Comparison of ENCODE assay signal across 10 cellular contexts in genomic region chr3:126971891-126972351, GRCh38.
DNase-seq lines count a peak whose midpoint lies in the region; ATAC-seq and TF ChIP-seq lines count a peak whose summit lies in the region.
"Had no signal": no experiment of that assay in that cellular context is flagged by ENCODE, and none has a peak within 500 bp of the region (broad histone marks: within the 10 kb centered on the region; RNA-seq: fewer than 3 reads in every experiment).

No MANE protein-coding gene starts in this region.

- H3K36me3 ChIP-seq in brain microvascular endothelial cell (replicated peaks) = no peaks in the 10 kb centered on the region

- H3K27me3 ChIP-seq in brain microvascular endothelial cell (replicated peaks) = no peaks in the 10 kb centered on the region

- no peak overlapping the region for H3K27ac ChIP-seq in brain microvascular endothelial cell

- H3K4me3 ChIP-seq in brain microvascular endothelial cell (ENCODE audit: low read depth, low read length) (no peak overlapping the region), skeletal muscle cell (ENCODE audit: low read depth, low read length) (no peak overlapping the region)

- no peak for TF ChIP-seq CTCF in brain microvascular endothelial cell (IDR thresholded peaks at IDR 0.05; ENCODE audit: low read depth, low read length, missing control alignments)

- ATAC-seq in GM19463 (IDR thresholded peaks at IDR 0.05; ENCODE audit: unreplicated experiment) = peak; percentile 48

- peak; percentile 33 for DNase-seq in brain microvascular endothelial cell
- peak; percentile 71 for DNase-seq in iris pigment epithelial cell (ENCODE audit: low read depth)
- DNase-seq in skeletal muscle cell (ENCODE audit: low read depth) = peak; percentile 88
- no peak for DNase-seq in activated CD8-positive, alpha-beta memory T cell treated with anti-CD3 and anti-CD28 coated beads, Interleukin-2, amount 50 U/mL, for 48 hours
- DNase-seq in NCI-H1436 (lab: John Stamatoyannopoulos, UW) = no peak
- no peak for DNase-seq in COLO668 (lab: John Stamatoyannopoulos, UW; ENCODE audit: unreplicated experiment)
- DNase-seq in SIG-M5 treated with dmso at 0.1 percent for 504 hours (lab: John Stamatoyannopoulos, UW; ENCODE audit: unreplicated experiment) = no peak
- DNase-seq: NCI-H2081 treated with DMSO at 0.1 percent for 48 hours; stimulated activated CD4-positive, alpha-beta T cell treated with anti-CD3 and anti-CD28 coated beads, Interleukin-1b, Interleukin-23, amount 100 ng/mL, for 48 hours had no signal

- in situ Hi-C loops in brain microvascular endothelial cell (cut with HindIII; ENCODE audit: low pct_ligation_motif_present, low sequenced_read_pairs) = no loop called here

Comparison
In these comparisons a context has a peak if more than half of its experiments do, and no peak if none do; other contexts are left out.
1. DNase-seq: peak in brain microvascular endothelial cell (single experiment), iris pigment epithelial cell (single experiment) and skeletal muscle cell (single experiment); none in activated CD8-positive, alpha-beta memory T cell treated with anti-CD3 and anti-CD28 coated beads, Interleukin-2, amount 50 U/mL, for 48 hours (single experiment), NCI-H1436 (single experiment), COLO668 (single experiment) and SIG-M5 treated with dmso at 0.1 percent for 504 hours (single experiment).